1 cellular context compared by ENCODE assay signal in genomic region chr17:38751803-38752118, GRCh38.
TF ChIP-seq lines count a peak whose summit lies in the region.

No MANE protein-coding gene starts in this region.

TF ChIP-seq in HEK293, 187 proteins besides CTCF, POLR2A, EP300 and RAD21 (continued from another document and continues in another):
- TF ChIP-seq ZBTB11 (tag by site-specific recombination; conservative IDR thresholded peaks at IDR 0.05; ENCODE audit: low read depth): no peak
- TF ChIP-seq RBAK (tag by site-specific recombination; IDR thresholded peaks at IDR 0.05): no peak
- no peak for TF ChIP-seq ZNF530 (tag by site-specific recombination; IDR thresholded peaks at IDR 0.05; ENCODE audit: low read depth)
- TF ChIP-seq, protein P1, sequence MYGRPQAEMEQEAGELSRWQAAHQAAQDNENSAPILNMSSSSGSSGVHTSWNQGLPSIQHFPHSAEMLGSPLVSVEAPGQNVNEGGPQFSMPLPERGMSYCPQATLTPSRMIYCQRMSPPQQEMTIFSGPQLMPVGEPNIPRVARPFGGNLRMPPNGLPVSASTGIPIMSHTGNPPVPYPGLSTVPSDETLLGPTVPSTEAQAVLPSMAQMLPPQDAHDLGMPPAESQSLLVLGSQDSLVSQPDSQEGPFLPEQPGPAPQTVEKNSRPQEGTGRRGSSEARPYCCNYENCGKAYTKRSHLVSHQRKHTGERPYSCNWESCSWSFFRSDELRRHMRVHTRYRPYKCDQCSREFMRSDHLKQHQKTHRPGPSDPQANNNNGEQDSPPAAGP (tag by site-specific recombination; IDR thresholded peaks at IDR 0.05): peak; percentile 93; the same call in 1 of the 2 replicates
- no peak for TF ChIP-seq SCRT2 (tag by site-specific recombination; IDR thresholded peaks at IDR 0.05)
- TF ChIP-seq KLF8 (tag by site-specific recombination; IDR thresholded peaks at IDR 0.05): peak; percentile 76
- no peak for TF ChIP-seq ZNF266 (tag by site-specific recombination; IDR thresholded peaks at IDR 0.05; ENCODE audit: low read depth)
- TF ChIP-seq, protein P2, sequence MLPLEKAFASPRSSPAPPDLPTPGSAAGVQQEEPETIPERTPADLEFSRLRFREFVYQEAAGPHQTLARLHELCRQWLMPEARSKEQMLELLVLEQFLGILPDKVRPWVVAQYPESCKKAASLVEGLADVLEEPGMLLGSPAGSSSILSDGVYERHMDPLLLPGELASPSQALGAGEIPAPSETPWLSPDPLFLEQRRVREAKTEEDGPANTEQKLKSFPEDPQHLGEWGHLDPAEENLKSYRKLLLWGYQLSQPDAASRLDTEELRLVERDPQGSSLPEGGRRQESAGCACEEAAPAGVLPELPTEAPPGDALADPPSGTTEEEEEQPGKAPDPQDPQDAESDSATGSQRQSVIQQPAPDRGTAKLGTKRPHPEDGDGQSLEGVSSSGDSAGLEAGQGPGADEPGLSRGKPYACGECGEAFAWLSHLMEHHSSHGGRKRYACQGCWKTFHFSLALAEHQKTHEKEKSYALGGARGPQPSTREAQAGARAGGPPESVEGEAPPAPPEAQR (tag by site-specific recombination; IDR thresholded peaks at IDR 0.05): peak; percentile 84; the same call in 1 of the 2 replicates
- peak; percentile 45; the same call in 1 of the 2 replicates for TF ChIP-seq ZBTB20 (tag by site-specific recombination; IDR thresholded peaks at IDR 0.05)
- peak; percentile 54; the same call in 1 of the 2 replicates for TF ChIP-seq ZBTB7A (tag by site-specific recombination; IDR thresholded peaks at IDR 0.05; ENCODE audit: low read depth)
- 0 out of 2 replicates have a peak, but pooled peaks have one; percentile 12 for TF ChIP-seq ZXDB (tag by site-specific recombination; IDR thresholded peaks at IDR 0.05)
- TF ChIP-seq ZNF132 (tag by site-specific recombination; IDR thresholded peaks at IDR 0.05; ENCODE audit: borderline replicate concordance): no peak
- peak; percentile 55; the same call in 1 of the 2 replicates for TF ChIP-seq ZNF394 (tag by site-specific recombination; IDR thresholded peaks at IDR 0.05; ENCODE audit: borderline replicate concordance)
- peak; percentile 43; the same call in 1 of the 2 replicates for TF ChIP-seq ZNF423 (tag by site-specific recombination; IDR thresholded peaks at IDR 0.05)
- TF ChIP-seq, protein P3, sequence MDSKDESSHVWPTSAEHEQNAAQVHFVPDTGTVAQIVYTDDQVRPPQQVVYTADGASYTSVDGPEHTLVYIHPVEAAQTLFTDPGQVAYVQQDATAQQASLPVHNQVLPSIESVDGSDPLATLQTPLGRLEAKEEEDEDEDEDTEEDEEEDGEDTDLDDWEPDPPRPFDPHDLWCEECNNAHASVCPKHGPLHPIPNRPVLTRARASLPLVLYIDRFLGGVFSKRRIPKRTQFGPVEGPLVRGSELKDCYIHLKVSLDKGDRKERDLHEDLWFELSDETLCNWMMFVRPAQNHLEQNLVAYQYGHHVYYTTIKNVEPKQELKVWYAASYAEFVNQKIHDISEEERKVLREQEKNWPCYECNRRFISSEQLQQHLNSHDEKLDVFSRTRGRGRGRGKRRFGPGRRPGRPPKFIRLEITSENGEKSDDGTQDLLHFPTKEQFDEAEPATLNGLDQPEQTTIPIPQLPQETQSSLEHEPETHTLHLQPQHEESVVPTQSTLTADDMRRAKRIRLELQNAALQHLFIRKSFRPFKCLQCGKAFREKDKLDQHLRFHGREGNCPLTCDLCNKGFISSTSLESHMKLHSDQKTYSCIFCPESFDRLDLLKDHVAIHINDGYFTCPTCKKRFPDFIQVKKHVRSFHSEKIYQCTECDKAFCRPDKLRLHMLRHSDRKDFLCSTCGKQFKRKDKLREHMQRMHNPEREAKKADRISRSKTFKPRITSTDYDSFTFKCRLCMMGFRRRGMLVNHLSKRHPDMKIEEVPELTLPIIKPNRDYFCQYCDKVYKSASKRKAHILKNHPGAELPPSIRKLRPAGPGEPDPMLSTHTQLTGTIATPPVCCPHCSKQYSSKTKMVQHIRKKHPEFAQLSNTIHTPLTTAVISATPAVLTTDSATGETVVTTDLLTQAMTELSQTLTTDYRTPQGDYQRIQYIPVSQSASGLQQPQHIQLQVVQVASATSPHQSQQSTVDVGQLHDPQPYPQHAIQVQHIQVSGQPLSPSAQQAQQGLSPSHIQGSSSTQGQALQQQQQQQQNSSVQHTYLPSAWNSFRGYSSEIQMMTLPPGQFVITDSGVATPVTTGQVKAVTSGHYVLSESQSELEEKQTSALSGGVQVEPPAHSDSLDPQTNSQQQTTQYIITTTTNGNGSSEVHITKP (tag by site-specific recombination; IDR thresholded peaks at IDR 0.05): peak; percentile 88
- TF ChIP-seq ZSCAN4 (tag by site-specific recombination; IDR thresholded peaks at IDR 0.05): peak; percentile 20; the same call in 1 of the 2 replicates
- TF ChIP-seq HIC1 (tag by site-specific recombination; IDR thresholded peaks at IDR 0.05): no peak
- TF ChIP-seq YY2 (tag by site-specific recombination; IDR thresholded peaks at IDR 0.05): peak; percentile 88
- no peak for TF ChIP-seq TCF7L2 (IDR thresholded peaks at IDR 0.05; ENCODE audit: borderline replicate concordance, low read depth, low read length)
- TF ChIP-seq, protein P4, sequence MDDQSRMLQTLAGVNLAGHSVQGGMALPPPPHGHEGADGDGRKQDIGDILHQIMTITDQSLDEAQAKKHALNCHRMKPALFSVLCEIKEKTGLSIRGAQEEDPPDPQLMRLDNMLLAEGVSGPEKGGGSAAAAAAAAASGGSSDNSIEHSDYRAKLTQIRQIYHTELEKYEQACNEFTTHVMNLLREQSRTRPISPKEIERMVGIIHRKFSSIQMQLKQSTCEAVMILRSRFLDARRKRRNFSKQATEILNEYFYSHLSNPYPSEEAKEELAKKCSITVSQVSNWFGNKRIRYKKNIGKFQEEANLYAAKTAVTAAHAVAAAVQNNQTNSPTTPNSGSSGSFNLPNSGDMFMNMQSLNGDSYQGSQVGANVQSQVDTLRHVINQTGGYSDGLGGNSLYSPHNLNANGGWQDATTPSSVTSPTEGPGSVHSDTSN (CRISPR knock-in tag; IDR thresholded peaks at IDR 0.05): 0 out of 2 replicates have a peak, but pooled peaks have one; percentile 90
- peak; percentile 96 for TF ChIP-seq ZEB2 (tag by site-specific recombination; IDR thresholded peaks at IDR 0.05)
- TF ChIP-seq ZNF362 (tag by site-specific recombination; IDR thresholded peaks at IDR 0.05): peak; percentile 61; the same call in 1 of the 2 replicates
- peak; percentile 84; the same call in 1 of the 2 replicates for TF ChIP-seq ZFP37 (tag by site-specific recombination; IDR thresholded peaks at IDR 0.05)
- TF ChIP-seq, protein P5, sequence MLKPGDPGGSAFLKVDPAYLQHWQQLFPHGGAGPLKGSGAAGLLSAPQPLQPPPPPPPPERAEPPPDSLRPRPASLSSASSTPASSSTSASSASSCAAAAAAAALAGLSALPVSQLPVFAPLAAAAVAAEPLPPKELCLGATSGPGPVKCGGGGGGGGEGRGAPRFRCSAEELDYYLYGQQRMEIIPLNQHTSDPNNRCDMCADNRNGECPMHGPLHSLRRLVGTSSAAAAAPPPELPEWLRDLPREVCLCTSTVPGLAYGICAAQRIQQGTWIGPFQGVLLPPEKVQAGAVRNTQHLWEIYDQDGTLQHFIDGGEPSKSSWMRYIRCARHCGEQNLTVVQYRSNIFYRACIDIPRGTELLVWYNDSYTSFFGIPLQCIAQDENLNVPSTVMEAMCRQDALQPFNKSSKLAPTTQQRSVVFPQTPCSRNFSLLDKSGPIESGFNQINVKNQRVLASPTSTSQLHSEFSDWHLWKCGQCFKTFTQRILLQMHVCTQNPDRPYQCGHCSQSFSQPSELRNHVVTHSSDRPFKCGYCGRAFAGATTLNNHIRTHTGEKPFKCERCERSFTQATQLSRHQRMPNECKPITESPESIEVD (tag by site-specific recombination; IDR thresholded peaks at IDR 0.05): no peak
- TF ChIP-seq ZNF366 (tag by site-specific recombination; conservative IDR thresholded peaks at IDR 0.05): peak; percentile 87
- TF ChIP-seq ZBTB6 (tag by site-specific recombination; IDR thresholded peaks at IDR 0.05): peak; percentile 50; the same call in 1 of the 2 replicates
- no peak for TF ChIP-seq ZNF155 (tag by site-specific recombination; IDR thresholded peaks at IDR 0.05)
- TF ChIP-seq, protein P6, sequence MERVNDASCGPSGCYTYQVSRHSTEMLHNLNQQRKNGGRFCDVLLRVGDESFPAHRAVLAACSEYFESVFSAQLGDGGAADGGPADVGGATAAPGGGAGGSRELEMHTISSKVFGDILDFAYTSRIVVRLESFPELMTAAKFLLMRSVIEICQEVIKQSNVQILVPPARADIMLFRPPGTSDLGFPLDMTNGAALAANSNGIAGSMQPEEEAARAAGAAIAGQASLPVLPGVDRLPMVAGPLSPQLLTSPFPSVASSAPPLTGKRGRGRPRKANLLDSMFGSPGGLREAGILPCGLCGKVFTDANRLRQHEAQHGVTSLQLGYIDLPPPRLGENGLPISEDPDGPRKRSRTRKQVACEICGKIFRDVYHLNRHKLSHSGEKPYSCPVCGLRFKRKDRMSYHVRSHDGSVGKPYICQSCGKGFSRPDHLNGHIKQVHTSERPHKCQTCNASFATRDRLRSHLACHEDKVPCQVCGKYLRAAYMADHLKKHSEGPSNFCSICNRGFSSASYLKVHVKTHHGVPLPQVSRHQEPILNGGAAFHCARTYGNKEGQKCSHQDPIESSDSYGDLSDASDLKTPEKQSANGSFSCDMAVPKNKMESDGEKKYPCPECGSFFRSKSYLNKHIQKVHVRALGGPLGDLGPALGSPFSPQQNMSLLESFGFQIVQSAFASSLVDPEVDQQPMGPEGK (tag by site-specific recombination; IDR thresholded peaks at IDR 0.05): peak; percentile 87
- peak; percentile 6; the same call in 1 of the 2 replicates for TF ChIP-seq KLF10 (tag by site-specific recombination; IDR thresholded peaks at IDR 0.05)
- peak; percentile 97 for TF ChIP-seq IKZF3 (tag by site-specific recombination; IDR thresholded peaks at IDR 0.05)
- TF ChIP-seq ZNF354C (tag by site-specific recombination; IDR thresholded peaks at IDR 0.05; ENCODE audit: borderline replicate concordance, low read depth): no peak
- TF ChIP-seq YY1 (tag by site-specific recombination; IDR thresholded peaks at IDR 0.05): peak; percentile 80
